Comparison of ENCODE assay signal across 8 cellular contexts in genomic region chr2:202377308-202377736, GRCh38. TPM values are rescaled to one million over a fixed set of nuclear protein-coding genes. Genes with fewer than 3 reads are reported as not detected.
DNase-seq lines count a peak whose midpoint lies in the region; ATAC-seq, FAIRE-seq and TF ChIP-seq lines count a peak whose summit lies in the region.

No MANE protein-coding gene starts in this region.

- peaks cover 27% of the 10 kb centered on the region for H3K4me1 ChIP-seq in A549
- no peaks in the 10 kb centered on the region for H3K4me1 ChIP-seq in SJCRH30

- peak overlapping the region; percentile 84 for H3K4me2 ChIP-seq in A549

- TF ChIP-seq CTCF in A549 (IDR thresholded peaks at IDR 0.05): no peak
- no peak for TF ChIP-seq CTCF in GM12865 (IDR thresholded peaks at IDR 0.05; ENCODE audit: insufficient read depth, low read depth, low read length, missing control alignments)

- POLR2A ChIA-PET in A549 (lab: Yijun Ruan, JAX): interaction anchor here (1.5 kb wide), 1 partner anchor 11 kb away, joined by 6 read pairs; no protein-coding TSS in a partner anchor

- DNase-seq in A549 (ENCODE audit: low read depth in 1 of 2, low spot score in 1 of 2) (peak in 1 of 2 experiments; percentile 22), GM12865 (ENCODE audit: low read depth) (peak; percentile 38), SJCRH30 (peak; percentile 46 to 55), cerebellar cortex (ENCODE audit: low spot score) (peak; percentile 47), NCI-H226 (no peak), DMS153 treated with DMSO at 0.1 percent for 48 hours (lab: John Stamatoyannopoulos, UW; ENCODE audit: unreplicated experiment) (no peak)
- peak; percentile 1 for DNase-seq in stimulated activated CD8-positive, alpha-beta memory T cell treated with anti-CD3 and anti-CD28 coated beads, Interleukin-12 subunit alpha, Interleukin-12 subunit beta, amount 100 ng/mL, for 4 hours (ENCODE audit: low read depth)

- TF ChIP-seq POLR2A in A549 (IDR thresholded peaks at IDR 0.05; ENCODE audit: low read length): no peak

- no peak for FAIRE-seq in A549 (lab: Jason Lieb, UNC)

- no peaks in the 10 kb centered on the region for H3K36me3 ChIP-seq in SJCRH30

- H3K4me3 ChIP-seq in A549 (peak overlapping the region; percentile 76), GM12865 (ENCODE audit: low read depth, low read length) (peak overlapping the region; percentile 87), SJCRH30 (peak overlapping the region; percentile 76)

- TF ChIP-seq EP300 in A549 (IDR thresholded peaks at IDR 0.05): no peak

- no peak for TF ChIP-seq RAD21 in A549 (conservative IDR thresholded peaks at IDR 0.05 in 1 of 2, IDR thresholded peaks at IDR 0.05 in 1 of 2)

- peak; percentile 36 to 49; a peak in 5 of 6 replicates for ATAC-seq in A549

- CTCF ChIA-PET in A549 (lab: Yijun Ruan, JAX): interaction anchor here (0.6 kb wide), 1 partner anchor 132 kb away, joined by 4 read pairs; no protein-coding TSS in a partner anchor

- H3K9me3 ChIP-seq in A549 (no peaks in the 10 kb centered on the region), SJCRH30 (replicated peaks) (no peaks in the 10 kb centered on the region)

- no peaks in the 10 kb centered on the region for H3K27me3 ChIP-seq in SJCRH30
- H3K27me3 ChIP-seq in layer of hippocampus (ENCODE audit: control insufficient read depth, insufficient read depth, low read length): no peaks in the 10 kb centered on the region

- WGBS in A549 (ENCODE audit: missing lambda C conversion rate): under 1% methylated on average over 22 of the region's 29 CpGs

- peak overlapping the region; percentile 96 to 98 for H3K27ac ChIP-seq in A549
- peak overlapping the region; percentile 63 for H3K27ac ChIP-seq in SJCRH30
- H3K27ac ChIP-seq in layer of hippocampus (ENCODE audit: low read depth, low read length): peak overlapping the region; percentile 89

TF ChIP-seq in A549, 52 proteins besides CTCF, POLR2A, EP300 and RAD21:
- TF ChIP-seq NFE2L2 (conservative IDR thresholded peaks at IDR 0.05; ENCODE audit: low read length): no peak
- 0 out of 5 replicates have a peak, but pooled peaks of 1 of the 2 experiments have one; percentile 35 for TF ChIP-seq JUN (IDR thresholded peaks at IDR 0.05)
- TF ChIP-seq CHD2 (IDR thresholded peaks at IDR 0.05; ENCODE audit: low read length, partially characterized antibody): no peak
- TF ChIP-seq, protein P1, sequence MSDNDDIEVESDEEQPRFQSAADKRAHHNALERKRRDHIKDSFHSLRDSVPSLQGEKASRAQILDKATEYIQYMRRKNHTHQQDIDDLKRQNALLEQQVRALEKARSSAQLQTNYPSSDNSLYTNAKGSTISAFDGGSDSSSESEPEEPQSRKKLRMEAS (IDR thresholded peaks at IDR 0.05): 0 out of 2 replicates have a peak, but pooled peaks have one; percentile 18
- no peak for TF ChIP-seq ZC3H11A (IDR thresholded peaks at IDR 0.05)
- no peak for TF ChIP-seq ZSCAN20 (CRISPR knock-in tag; IDR thresholded peaks at IDR 0.05)
- TF ChIP-seq RARB (CRISPR knock-in tag; IDR thresholded peaks at IDR 0.05): no peak
- no peak for TF ChIP-seq TP53 (CRISPR knock-in tag; IDR thresholded peaks at IDR 0.05)
- TF ChIP-seq BCL3 (IDR thresholded peaks at IDR 0.05): no peak
- TF ChIP-seq BHLHE40 (IDR thresholded peaks at IDR 0.05; ENCODE audit: low read depth, low read length): no peak
- no peak for TF ChIP-seq E2F6 (IDR thresholded peaks at IDR 0.05; ENCODE audit: borderline replicate concordance, low read depth)
- no peak for TF ChIP-seq EHF (CRISPR knock-in tag; IDR thresholded peaks at IDR 0.05)
- TF ChIP-seq ZFP36 (IDR thresholded peaks at IDR 0.05; ENCODE audit: borderline replicate concordance, partially characterized antibody): no peak
- TF ChIP-seq, protein P2, sequence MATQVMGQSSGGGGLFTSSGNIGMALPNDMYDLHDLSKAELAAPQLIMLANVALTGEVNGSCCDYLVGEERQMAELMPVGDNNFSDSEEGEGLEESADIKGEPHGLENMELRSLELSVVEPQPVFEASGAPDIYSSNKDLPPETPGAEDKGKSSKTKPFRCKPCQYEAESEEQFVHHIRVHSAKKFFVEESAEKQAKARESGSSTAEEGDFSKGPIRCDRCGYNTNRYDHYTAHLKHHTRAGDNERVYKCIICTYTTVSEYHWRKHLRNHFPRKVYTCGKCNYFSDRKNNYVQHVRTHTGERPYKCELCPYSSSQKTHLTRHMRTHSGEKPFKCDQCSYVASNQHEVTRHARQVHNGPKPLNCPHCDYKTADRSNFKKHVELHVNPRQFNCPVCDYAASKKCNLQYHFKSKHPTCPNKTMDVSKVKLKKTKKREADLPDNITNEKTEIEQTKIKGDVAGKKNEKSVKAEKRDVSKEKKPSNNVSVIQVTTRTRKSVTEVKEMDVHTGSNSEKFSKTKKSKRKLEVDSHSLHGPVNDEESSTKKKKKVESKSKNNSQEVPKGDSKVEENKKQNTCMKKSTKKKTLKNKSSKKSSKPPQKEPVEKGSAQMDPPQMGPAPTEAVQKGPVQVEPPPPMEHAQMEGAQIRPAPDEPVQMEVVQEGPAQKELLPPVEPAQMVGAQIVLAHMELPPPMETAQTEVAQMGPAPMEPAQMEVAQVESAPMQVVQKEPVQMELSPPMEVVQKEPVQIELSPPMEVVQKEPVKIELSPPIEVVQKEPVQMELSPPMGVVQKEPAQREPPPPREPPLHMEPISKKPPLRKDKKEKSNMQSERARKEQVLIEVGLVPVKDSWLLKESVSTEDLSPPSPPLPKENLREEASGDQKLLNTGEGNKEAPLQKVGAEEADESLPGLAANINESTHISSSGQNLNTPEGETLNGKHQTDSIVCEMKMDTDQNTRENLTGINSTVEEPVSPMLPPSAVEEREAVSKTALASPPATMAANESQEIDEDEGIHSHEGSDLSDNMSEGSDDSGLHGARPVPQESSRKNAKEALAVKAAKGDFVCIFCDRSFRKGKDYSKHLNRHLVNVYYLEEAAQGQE (IDR thresholded peaks at IDR 0.05): peak; percentile 29; the same call in 1 of the 2 replicates
- TF ChIP-seq HMGXB4 (CRISPR knock-in tag; IDR thresholded peaks at IDR 0.05; ENCODE audit: borderline replicate concordance): no peak
- no peak for TF ChIP-seq USF2 (IDR thresholded peaks at IDR 0.05)
- TF ChIP-seq POLR2AphosphoS2 (conservative IDR thresholded peaks at IDR 0.05; ENCODE audit: low read length): no peak
- no peak for TF ChIP-seq MAZ (IDR thresholded peaks at IDR 0.05; ENCODE audit: borderline replicate concordance, low read depth, low read length)
- TF ChIP-seq RCOR1 (IDR thresholded peaks at IDR 0.05; ENCODE audit: low read depth, low read length): no peak
- TF ChIP-seq NR3C1 (IDR thresholded peaks at IDR 0.05): no peak

RNA-seq across cellular contexts. Expression of gene BMPR2, which starts 1.2 kb away (rescaled TPM):
- polyA plus RNA-seq in A549 (2011; rRNA removed): 46.3 and 48.8 TPM in 2 replicates
- 7.1 and 8.4 TPM in 2 replicates for polyA plus RNA-seq in A549 (2012; cell fraction: cytosol; rRNA removed)
- 3.4 and 3.9 TPM in 2 replicates for polyA plus RNA-seq in A549 (2012; cell fraction: nucleus; rRNA removed)
- 13.5 to 14.2 TPM (median 13.9 TPM) in 3 replicates for polyA plus RNA-seq in A549 (2017; fragmentation: RNase III; extraction: RNeasy Plus Mini Kit Qiagen cat#74134 plus additional on column Dnase treatment)
- 80.1 and 85.5 TPM in 2 replicates for polyA minus RNA-seq in A549 (2011; rRNA and poly(A)+ RNA removed)
- total RNA-seq in SJCRH30 (2014; rRNA removed; shearing (Covaris generic)): 17.8 and 23.7 TPM in 2 replicates

Comparison
In these comparisons a context has a peak if more than half of its experiments do, and no peak if none do; other contexts are left out.
1. DNase-seq: peak in GM12865 (single experiment), SJCRH30 (2 of 2), cerebellar cortex (single experiment) and stimulated activated CD8-positive, alpha-beta memory T cell treated with anti-CD3 and anti-CD28 coated beads, Interleukin-12 subunit alpha, Interleukin-12 subunit beta, amount 100 ng/mL, for 4 hours (single experiment); none in NCI-H226 (single experiment) and DMS153 treated with DMSO at 0.1 percent for 48 hours (single experiment).
2. Peak in every context shown above with its lines, with median percentiles within 50 percentile points of each other: H3K27ac ChIP-seq and H3K4me3 ChIP-seq.